ENCODE assay signal across 16 cellular contexts in genomic region chr6:139829557-139829956, GRCh38.
DNase-seq lines count a peak whose midpoint lies in the region; ATAC-seq and TF ChIP-seq lines count a peak whose summit lies in the region.
"Had no signal": no experiment of that assay in that cellular context is flagged by ENCODE, and none has a peak within 500 bp of the region (broad histone marks: within the 10 kb centered on the region; RNA-seq: fewer than 3 reads in every experiment).

No MANE protein-coding gene starts in this region.

- WGBS in heart left ventricle, 4 donors: 24 to 50% (median 43%) methylated on average over 4 of the region's 4 CpGs
- WGBS in testis, 2 donors: 12 to 22% methylated on average over 4 of the region's 4 CpGs

- no peak for ATAC-seq in heart left ventricle
- ATAC-seq: PC-3 had no signal

- no peak for TF ChIP-seq CTCF in cardiac muscle cell (IDR thresholded peaks at IDR 0.05; ENCODE audit: low read depth, low read length)
- no peak for TF ChIP-seq CTCF in heart left ventricle (IDR thresholded peaks at IDR 0.05)
- TF ChIP-seq CTCF in testis (IDR thresholded peaks at IDR 0.05): no peak

- no peak for TF ChIP-seq POLR2A in heart left ventricle (IDR thresholded peaks at IDR 0.05)
- TF ChIP-seq POLR2A in testis (IDR thresholded peaks at IDR 0.05): no peak

- DNase-seq in cardiac muscle cell (ENCODE audit: low read depth in 1 of 2, low spot score in 1 of 2): peak; percentile 12 to 37
- DNase-seq in heart left ventricle: no peak
- DNase-seq in NCI-H1417 treated with DMSO at 0.1 percent for 48 hours (lab: John Stamatoyannopoulos, UW): peak; percentile 11
- DNase-seq in SJCRH30: peak; percentile 19 to 40
- DNase-seq in testis: peak; percentile 40
- no peak for DNase-seq in T-helper 2 cell
- DNase-seq in NCI-H2107 (lab: John Stamatoyannopoulos, UW): no peak
- DNase-seq: ACHN; CD4-positive, CD25-positive, alpha-beta regulatory T cell; DND-41; GDM1; GM23248; NK-92 treated with Interleukin-12 subunit alpha and Interleukin-12 subunit beta, amount 100 ng/mL, for 24 hours; PC-3; T-helper 1 cell had no signal

- intact Hi-C loops in heart left ventricle (cut with DNase I): no loop called here
- intact Hi-C loops in testis (cut with DNase I; ENCODE audit: low total_unique reads): no loop called here

- H3K9me3 ChIP-seq in cardiac muscle cell (ENCODE audit: low read depth): no peaks in the 10 kb centered on the region
- H3K9me3 ChIP-seq in heart left ventricle: no peaks in the 10 kb centered on the region
- no peaks in the 10 kb centered on the region; the same call in 1 of the 2 replicates for H3K9me3 ChIP-seq in SJCRH30 (replicated peaks)
- H3K9me3 ChIP-seq in testis: no peaks in the 10 kb centered on the region

- H3K36me3 ChIP-seq in cardiac muscle cell (no peaks in the 10 kb centered on the region), heart left ventricle (no peaks in the 10 kb centered on the region), SJCRH30 (no peaks in the 10 kb centered on the region), testis (ENCODE audit: low read depth, missing control alignments) (no peaks in the 10 kb centered on the region)

- H3K27me3 ChIP-seq in cardiac muscle cell: no peaks in the 10 kb centered on the region
- H3K27me3 ChIP-seq in heart left ventricle: no peaks in the 10 kb centered on the region
- no peaks in the 10 kb centered on the region for H3K27me3 ChIP-seq in SJCRH30
- H3K27me3 ChIP-seq in testis: no peaks in the 10 kb centered on the region

- no peak overlapping the region for H3K27ac ChIP-seq in cardiac muscle cell
- no peak overlapping the region for H3K27ac ChIP-seq in heart left ventricle
- peak overlapping the region; percentile 50; the same call in 1 of the 2 replicates for H3K27ac ChIP-seq in SJCRH30
- peak overlapping the region in 1 of 2 donors; percentile 47 for H3K27ac ChIP-seq in testis
- H3K27ac ChIP-seq: GM23248, SK-N-MC had no signal

- H3K4me1 ChIP-seq in cardiac muscle cell (ENCODE audit: low read depth): no peaks in the 10 kb centered on the region
- H3K4me1 ChIP-seq in heart left ventricle: peaks cover 0 to 14% (median 8%) of the 10 kb centered on the region in 12 donors
- peaks cover 18% of the 10 kb centered on the region for H3K4me1 ChIP-seq in SJCRH30
- no peaks in the 10 kb centered on the region for H3K4me1 ChIP-seq in testis

- H3K4me3 ChIP-seq in cardiac muscle cell: no peak overlapping the region
- H3K4me3 ChIP-seq in heart left ventricle: no peak overlapping the region
- no peak overlapping the region for H3K4me3 ChIP-seq in SJCRH30
- no peak overlapping the region for H3K4me3 ChIP-seq in testis
- H3K4me3 ChIP-seq: GM23248, SK-N-MC had no signal

Comparison
In these comparisons a context has a peak if more than half of its experiments do, and no peak if none do; other contexts are left out.
1. DNase-seq: peak in cardiac muscle cell (2 of 2), NCI-H1417 treated with DMSO at 0.1 percent for 48 hours (single experiment), SJCRH30 (2 of 2) and testis (single experiment); none in heart left ventricle (0 of 5), T-helper 2 cell (0 of 5) and NCI-H2107 (single experiment).